In the genomic region with DNA sequence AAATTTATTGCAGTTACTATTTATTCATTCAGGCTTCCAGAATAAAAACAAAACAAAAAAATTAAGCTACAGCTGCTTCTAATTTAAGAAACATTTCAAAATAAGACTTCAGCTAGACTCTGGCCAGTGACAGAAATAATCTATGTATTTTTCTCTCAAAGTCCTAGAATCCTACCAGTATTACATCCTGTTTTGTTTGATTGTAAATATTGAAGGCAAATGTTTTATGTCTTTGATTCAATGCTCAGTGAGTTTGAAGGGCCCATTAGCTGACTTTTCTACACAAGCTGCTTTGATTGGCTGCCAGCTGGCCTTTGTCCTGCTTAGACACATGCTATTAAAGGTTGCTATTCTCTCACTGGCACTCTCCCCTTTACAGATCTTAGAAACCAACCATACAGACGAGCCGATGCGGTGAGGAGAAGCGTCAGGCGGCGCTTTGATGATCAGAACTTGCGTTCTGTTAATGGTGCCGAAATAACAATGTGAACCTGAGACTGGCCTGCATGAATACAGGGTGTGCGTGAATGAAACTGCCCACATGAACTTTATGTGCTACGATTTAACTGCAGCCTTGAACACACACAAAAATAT, we compare ENCODE assay signal across 8 cellular contexts.
DNase-seq lines count a peak whose midpoint lies in the region; ATAC-seq and TF ChIP-seq lines count a peak whose summit lies in the region.

No MANE protein-coding gene starts in this region.

- no peak overlapping the region for H2AFZ ChIP-seq in PC-9

- H3K4me3 ChIP-seq in PC-9 (no peak overlapping the region), SJCRH30 (no peak overlapping the region)

- no peaks in the 10 kb centered on the region for H3K27me3 ChIP-seq in PC-9 (ENCODE audit: insufficient read depth, low read depth)
- H3K27me3 ChIP-seq in SJCRH30: no peaks in the 10 kb centered on the region

- no peaks in the 10 kb centered on the region for H3K79me2 ChIP-seq in PC-9 (ENCODE audit: low read depth)

- H3K4me1 ChIP-seq in PC-9 (replicated peaks; ENCODE audit: insufficient read depth): 0 out of 2 replicates have a peak, but pooled peaks cover 7% of the 10 kb centered on the region
- H3K4me1 ChIP-seq in SJCRH30: no peaks in the 10 kb centered on the region

- H3K27ac ChIP-seq in PC-9: peak overlapping the region; percentile 23
- no peak overlapping the region for H3K27ac ChIP-seq in SJCRH30

- CTCF ChIA-PET in PC-9 (lab: Charles Lee): no interaction called here

- peaks cover 42% of the 10 kb centered on the region for H3F3A ChIP-seq in PC-9 (ENCODE audit: insufficient read depth, low read depth)

- intact Hi-C loops in PC-9 (cut with micrococcal nuclease; ENCODE audit: unreplicated experiment): no loop called here
- intact Hi-C loops in posterior cingulate gyrus (cut with DNase I): no loop called here

- no peaks in the 10 kb centered on the region; the same call in 1 of the 2 replicates for H4K20me1 ChIP-seq in PC-9 (ENCODE audit: insufficient read depth)

- H3K4me2 ChIP-seq in PC-9: no peak overlapping the region

- ATAC-seq in GM21619 (IDR thresholded peaks at IDR 0.05; ENCODE audit: unreplicated experiment): no peak

- H3K9me3 ChIP-seq in PC-9 (ENCODE audit: insufficient read depth, low read depth) (no peaks in the 10 kb centered on the region), SJCRH30 (replicated peaks) (no peaks in the 10 kb centered on the region)

- peaks cover 15% of the 10 kb centered on the region; the same call in 1 of the 2 replicates for H3K36me3 ChIP-seq in PC-9 (ENCODE audit: low read depth)
- H3K36me3 ChIP-seq in SJCRH30: peaks cover 12% of the 10 kb centered on the region

- no peak for TF ChIP-seq CTCF in PC-9 (conservative IDR thresholded peaks at IDR 0.05)

- peak; percentile 22 for DNase-seq in GM03348 (ENCODE audit: low spot score)
- no peak for DNase-seq in PC-9
- peak; percentile 8 for DNase-seq in foreskin melanocyte
- DNase-seq in posterior cingulate gyrus: peak in 8 of 10 donors; percentile 33 to 86 (median 46)
- no peak for DNase-seq in SJCRH30
- no peak for DNase-seq in activated CD4-positive, CD25-positive, alpha-beta regulatory T cell (lab: John Stamatoyannopoulos, UW)
- DNase-seq in SKM-1 (lab: John Stamatoyannopoulos, UW; ENCODE audit: unreplicated experiment): no peak

- H3K9me2 ChIP-seq in PC-9 (ENCODE audit: insufficient read depth): no peaks in the 10 kb centered on the region

- no TSS peak for BruUV-seq in PC-9 (replicated peaks; lab: Mats Ljungman, UMichigan)

- POLR2A ChIA-PET in PC-9 (lab: Charles Lee; ENCODE audit: unreplicated experiment): no interaction called here

Comparison
In these comparisons a context has a peak if more than half of its experiments do, and no peak if none do; other contexts are left out.
1. DNase-seq: peak in GM03348 (single experiment), foreskin melanocyte (single experiment) and posterior cingulate gyrus (8 of 10); none in PC-9 (0 of 2), SJCRH30 (0 of 2), activated CD4-positive, CD25-positive, alpha-beta regulatory T cell (0 of 4) and SKM-1 (single experiment).